Comparison of ENCODE assay signal across 17 cellular contexts in the genomic region with DNA sequence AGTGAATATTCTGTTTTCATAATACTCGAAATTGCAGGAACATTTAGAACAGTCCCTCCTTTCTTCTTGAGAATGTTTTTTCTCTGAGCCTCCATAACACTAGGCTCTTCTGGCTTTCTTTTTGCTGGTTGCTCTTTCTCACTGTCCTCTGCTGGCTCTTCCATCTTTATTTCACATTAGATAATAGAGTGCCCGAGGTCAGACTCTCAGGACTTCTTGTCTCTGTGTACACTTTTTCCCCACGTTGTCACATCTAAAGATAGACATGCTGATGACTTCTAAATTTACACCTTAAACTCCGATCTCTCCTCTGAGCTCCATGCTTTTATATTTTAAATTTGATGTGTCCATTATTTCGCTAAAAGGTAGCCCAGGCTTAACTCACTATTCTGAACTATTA. TPM values are rescaled to one million over a fixed set of nuclear protein-coding genes. Genes with fewer than 3 reads are reported as not detected.
DNase-seq lines count a peak whose midpoint lies in the region; ATAC-seq, FAIRE-seq and TF ChIP-seq lines count a peak whose summit lies in the region.
"Had no signal": no experiment of that assay in that cellular context is flagged by ENCODE, and none has a peak within 500 bp of the region (broad histone marks: within the 10 kb centered on the region; RNA-seq: fewer than 3 reads in every experiment).

No MANE protein-coding gene starts in this region.

- no peak for ATAC-seq in natural killer cell treated with Interleukin-12 subunit alpha and Interleukin-12 subunit beta and Interleukin-15 and Interleukin-18, amount 100 ng/mL, for 72 hours
- ATAC-seq in natural killer cell, result no peak
- ATAC-seq in K562, result peak; percentile 26; the same call in 2 of the 3 replicates
- ATAC-seq in mucosa of descending colon, result no peak

- peaks cover 11% of the 10 kb centered on the region for H3K36me3 Mint-ChIP-seq in activated CD4-positive, alpha-beta T cell treated with anti-CD3 and anti-CD28 coated beads, Interleukin-2, amount 10 ng/mL, durations not matched to agents 24 days and 14 days (ENCODE audit: low read depth)
- peaks cover 13% of the 10 kb centered on the region for H3K36me3 Mint-ChIP-seq in natural killer cell treated with Interleukin-12 subunit alpha and Interleukin-12 subunit beta and Interleukin-15 and Interleukin-18, amount 100 ng/mL, for 72 hours
- no peaks in the 10 kb centered on the region for H3K36me3 Mint-ChIP-seq in natural killer cell

- no peak for TF ChIP-seq POLR2A in K562 (conservative IDR thresholded peaks at IDR 0.05)

- no TSS peak for BruUV-seq in K562 (replicated peaks; lab: Mats Ljungman, UMichigan)

- TF ChIP-seq EP300 in K562 (IDR thresholded peaks at IDR 0.05; ENCODE audit: low read length), result no peak

- peaks cover 12% of the 10 kb centered on the region for H3K9me3 Mint-ChIP-seq in activated CD4-positive, alpha-beta T cell treated with anti-CD3 and anti-CD28 coated beads, Interleukin-2, amount 10 ng/mL, durations not matched to agents 24 days and 14 days
- H3K9me3 Mint-ChIP-seq in natural killer cell treated with Interleukin-12 subunit alpha and Interleukin-12 subunit beta and Interleukin-15 and Interleukin-18, amount 100 ng/mL, for 72 hours, result peaks cover 7% of the 10 kb centered on the region
- peaks cover 5 to 6% of the 10 kb centered on the region in 2 donors for H3K9me3 Mint-ChIP-seq in natural killer cell

- CTCF ChIA-PET in K562 (lab: Yijun Ruan, JAX; ENCODE audit: low intra/inter-chr PET ratio), result no interaction called here

- TF ChIP-seq CTCF in natural killer cell (IDR thresholded peaks at IDR 0.05), result no peak
- TF ChIP-seq CTCF in K562 (IDR thresholded peaks at IDR 0.05 in 2 of 3, conservative IDR thresholded peaks at IDR 0.05 in 1 of 3; ENCODE audit: insufficient read depth in 2 of 3, low read depth in 1 of 3, low read length in 3 of 3), result no peak
- no peak for TF ChIP-seq CTCF in mucosa of descending colon (IDR thresholded peaks at IDR 0.05)

- FAIRE-seq in K562 (lab: Jason Lieb, UNC), result no peak
- FAIRE-seq: A204.1 had no signal

- H3K4me1 Mint-ChIP-seq in activated CD4-positive, alpha-beta T cell treated with anti-CD3 and anti-CD28 coated beads, Interleukin-2, amount 10 ng/mL, durations not matched to agents 24 days and 14 days, result peaks cover 51% of the 10 kb centered on the region
- peaks cover 19 to 33% of the 10 kb centered on the region in 2 donors for H3K4me1 Mint-ChIP-seq in natural killer cell treated with Interleukin-12 subunit alpha and Interleukin-12 subunit beta and Interleukin-15 and Interleukin-18, amount 100 ng/mL, for 72 hours (ENCODE audit: low read depth in 2 of 2)
- no peaks in the 10 kb centered on the region for H3K4me1 Mint-ChIP-seq in natural killer cell

- TF ChIP-seq RAD21 in K562 (CRISPR knock-in tag; conservative IDR thresholded peaks at IDR 0.05 in 1 of 2, IDR thresholded peaks at IDR 0.05 in 1 of 2), result no peak

- no peaks in the 10 kb centered on the region for H3K79me2 ChIP-seq in K562 (ENCODE audit: control insufficient read depth, insufficient read depth, low read length)

- H3K4me1 ChIP-seq in K562 (replicated peaks in 1 of 2; ENCODE audit: control insufficient read depth in 2 of 2, insufficient read depth in 2 of 2, low read length in 2 of 2) (peaks cover 8 to 16% of the 10 kb centered on the region in 2 experiments; a peak in 4 of 5 replicates), mucosa of descending colon (ENCODE audit: low read depth) (no peaks in the 10 kb centered on the region)

- 54% methylated on average over 5 of the region's 5 CpGs for WGBS in K562 (ENCODE audit: insufficient coverage, low coverage, missing lambda C conversion rate)

- H3K27ac Mint-ChIP-seq in activated CD4-positive, alpha-beta T cell treated with anti-CD3 and anti-CD28 coated beads, Interleukin-2, amount 10 ng/mL, durations not matched to agents 24 days and 14 days, result peak overlapping the region; percentile 89
- peak overlapping the region; percentile 40 to 72 for H3K27ac Mint-ChIP-seq in natural killer cell treated with Interleukin-12 subunit alpha and Interleukin-12 subunit beta and Interleukin-15 and Interleukin-18, amount 100 ng/mL, for 72 hours
- H3K27ac Mint-ChIP-seq in natural killer cell, result no peak overlapping the region

- H3K9me3 ChIP-seq in K562 (replicated peaks; ENCODE audit: control insufficient read depth, insufficient read depth, low read depth, low read length) (no peaks in the 10 kb centered on the region), mucosa of descending colon (no peaks in the 10 kb centered on the region)

- intact Hi-C loops in activated CD4-positive, alpha-beta T cell treated with anti-CD3 and anti-CD28 coated beads, Interleukin-2, amount 10 ng/mL, durations not matched to agents 24 days and 14 days (cut with micrococcal nuclease), result no loop called here
- intact Hi-C loops in natural killer cell (cut with micrococcal nuclease), result no loop called here
- intact Hi-C loops in K562 (cut with micrococcal nuclease), result no loop called here
- intact Hi-C loops in mucosa of descending colon (cut with DNase I, micrococcal nuclease), result no loop called here

- H3K36me3 ChIP-seq in K562 (ENCODE audit: control insufficient read depth, insufficient read depth, low read length), result no peaks in the 10 kb centered on the region; the same call in 2 of the 3 replicates
- no peaks in the 10 kb centered on the region for H3K36me3 ChIP-seq in mucosa of descending colon (ENCODE audit: low read depth)

- no peak overlapping the region for H3K4me3 ChIP-seq in K562
- no peak overlapping the region for H3K4me3 ChIP-seq in mucosa of descending colon

- no peaks in the 10 kb centered on the region for H3K27me3 Mint-ChIP-seq in activated CD4-positive, alpha-beta T cell treated with anti-CD3 and anti-CD28 coated beads, Interleukin-2, amount 10 ng/mL, durations not matched to agents 24 days and 14 days
- no peaks in the 10 kb centered on the region for H3K27me3 Mint-ChIP-seq in natural killer cell treated with Interleukin-12 subunit alpha and Interleukin-12 subunit beta and Interleukin-15 and Interleukin-18, amount 100 ng/mL, for 72 hours
- H3K27me3 Mint-ChIP-seq in natural killer cell (ENCODE audit: low read depth in 2 of 2), result no peaks in the 10 kb centered on the region

- H3K4me3 Mint-ChIP-seq in activated CD4-positive, alpha-beta T cell treated with anti-CD3 and anti-CD28 coated beads, Interleukin-2, amount 10 ng/mL, durations not matched to agents 24 days and 14 days, result peak overlapping the region; percentile 48
- H3K4me3 Mint-ChIP-seq in natural killer cell treated with Interleukin-12 subunit alpha and Interleukin-12 subunit beta and Interleukin-15 and Interleukin-18, amount 100 ng/mL, for 72 hours, result peak overlapping the region; percentile 49
- no peak overlapping the region for H3K4me3 Mint-ChIP-seq in natural killer cell

- H3K27me3 ChIP-seq in K562 (ENCODE audit: control insufficient read depth in 2 of 2, insufficient read depth in 2 of 2, low read length in 2 of 2), result no peaks in the 10 kb centered on the region

- H4K20me1 ChIP-seq in K562 (replicated peaks; ENCODE audit: control insufficient read depth, insufficient read depth, low read length), result no peaks in the 10 kb centered on the region

- POLR2A ChIA-PET in K562 (lab: Yijun Ruan, JAX), result interaction anchor here (1.5 kb wide), 1 partner anchor 8 kb away, joined by 6 read pairs; no protein-coding TSS in a partner anchor

- H2AFZ ChIP-seq in K562 (ENCODE audit: low read depth, low read length), result no peak overlapping the region

- no peak overlapping the region for H3K9ac ChIP-seq in K562 (ENCODE audit: insufficient read depth in 1 of 2, low read depth in 2 of 2, low read length in 2 of 2)

- no peak overlapping the region for H3K27ac ChIP-seq in K562 (ENCODE audit: extremely low read depth, low read depth, low read length)

- no peaks in the 10 kb centered on the region for H3K9me1 ChIP-seq in K562 (ENCODE audit: control insufficient read depth, insufficient read depth, low read length)

- no peak overlapping the region for H3K4me2 ChIP-seq in K562 (ENCODE audit: insufficient read depth, low read length)

- in situ Hi-C loops in K562 (cut with MboI), result no loop called here

- no peak for DNase-seq in activated CD4-positive, alpha-beta T cell treated with anti-CD3 and anti-CD28 coated beads, Interleukin-2, amount 10 ng/mL, durations not matched to agents 24 days and 14 days
- no peak for DNase-seq in activated CD4-positive, alpha-beta T cell treated with anti-CD3 and anti-CD28 coated beads for 1 hour
- no peak for DNase-seq in natural killer cell treated with Interleukin-12 subunit alpha and Interleukin-12 subunit beta and Interleukin-15 and Interleukin-18, amount 100 ng/mL, for 72 hours (ENCODE audit: low spot score)
- DNase-seq in natural killer cell (no peak), K562 (ENCODE audit: extremely low read depth in 1 of 4, low spot score in 3 of 4) (no peak), mucosa of descending colon (no peak), NCI-H128 (lab: John Stamatoyannopoulos, UW; ENCODE audit: unreplicated experiment) (no peak), NCI-H2029 (lab: John Stamatoyannopoulos, UW) (no peak)
- DNase-seq: C1 segment of cervical spinal cord, DMS 273 treated with DMSO at 0.1 percent for 48 hours, KBM-7, NCI-H146, NCI-H2107, NCI-H345, NCI-H526 treated with DMSO at 0.1 percent for 48 hours had no signal

RNA-seq across cellular contexts. Expression of a gene that starts 15.4 kb away (rescaled TPM):
- total RNA-seq in activated CD4-positive, alpha-beta T cell treated with anti-CD3 and anti-CD28 coated beads, Interleukin-2, amount 10 ng/mL, durations not matched to agents 24 days and 14 days, result 53.4 and 56.5 TPM in 2 replicates
- total RNA-seq in natural killer cell treated with Interleukin-12 subunit alpha and Interleukin-12 subunit beta and Interleukin-15 and Interleukin-18, amount 100 ng/mL, for 72 hours, result 1 to 10 TPM; 1.4 to 4.6 TPM
- total RNA-seq in natural killer cell (under 1 TPM in 2 of 3 donors, not detected in 1; 0.27 to 0.90 TPM), K562 (2014; rRNA removed) (0.12 TPM in 1 of 2 replicates, not detected in the other), K562 (2014; rRNA removed; fragmentation: Illumina TruSeq; extraction: Trizol) (0.29 and 0.41 TPM in 2 replicates), K562 (2015; rRNA removed; fragmentation: Illumina TruSeq; extraction: Trizol) (0.11 and 0.18 TPM in 2 replicates), K562 (2021) (0.20 and 0.35 TPM in 2 replicates), mucosa of descending colon (under 1 TPM; 0.29 to 0.80 (median 0.73) TPM)
- 0.21 TPM in 1 of 2 replicates, not detected in the other for total RNA-seq in K562 (2011; cell fraction: chromatin; rRNA removed; ENCODE audit: low replicate concordance)
- 0.13 TPM in 1 of 2 replicates, not detected in the other for total RNA-seq in K562 (2011; cell fraction: nucleolus; rRNA removed)
- 0.07 and 0.15 TPM in 2 replicates for total RNA-seq in K562 (2011; cell fraction: nucleoplasm; rRNA removed)
- polyA plus RNA-seq in K562 (2011; rRNA removed) (0.07 and 0.09 TPM in 2 replicates), K562 (2014; fragmentation: Illumina TruSeq; extraction: Trizol) (0.10 and 0.21 TPM in 2 replicates), K562 (2014; fragmentation: Nextera tagmentation; extraction: Ambion mirVana) (under 1 TPM; 0.20 to 1.00 TPM), K562 (2014; rRNA removed) (0.05 and 0.16 TPM in 2 replicates)
- 0.01 and 0.03 TPM in 2 replicates for polyA plus RNA-seq in K562 (2011; cell fraction: cytosol; rRNA removed)
- polyA plus RNA-seq in K562 (2011; cell fraction: nucleus; rRNA removed), result not detected in 2 replicates
- polyA plus RNA-seq in K562 (2012), result 0.08 and 0.10 TPM in 2 replicates
- polyA minus RNA-seq in K562 (2011; rRNA and poly(A)+ RNA removed), result 0.06 and 0.18 TPM in 2 replicates
- polyA minus RNA-seq in K562 (2011; cell fraction: cytosol; rRNA and poly(A)+ RNA removed), result not detected in 2 replicates
- polyA minus RNA-seq in K562 (2011; cell fraction: nucleus; rRNA and poly(A)+ RNA removed), result 0.13 and 0.22 TPM in 2 replicates
- total RNA-seq: OCI-LY7 had no signal

Comparison
In these comparisons a context has a peak if more than half of its experiments do, and no peak if none do; other contexts are left out.
1. H3K27ac Mint-ChIP-seq: peak in activated CD4-positive, alpha-beta T cell treated with anti-CD3 and anti-CD28 coated beads, Interleukin-2, amount 10 ng/mL, durations not matched to agents 24 days and 14 days (single experiment) and natural killer cell treated with Interleukin-12 subunit alpha and Interleukin-12 subunit beta and Interleukin-15 and Interleukin-18, amount 100 ng/mL, for 72 hours (2 of 2); none in natural killer cell (0 of 2).